ENCODE assay signal across 1 cellular context in the genomic region with DNA sequence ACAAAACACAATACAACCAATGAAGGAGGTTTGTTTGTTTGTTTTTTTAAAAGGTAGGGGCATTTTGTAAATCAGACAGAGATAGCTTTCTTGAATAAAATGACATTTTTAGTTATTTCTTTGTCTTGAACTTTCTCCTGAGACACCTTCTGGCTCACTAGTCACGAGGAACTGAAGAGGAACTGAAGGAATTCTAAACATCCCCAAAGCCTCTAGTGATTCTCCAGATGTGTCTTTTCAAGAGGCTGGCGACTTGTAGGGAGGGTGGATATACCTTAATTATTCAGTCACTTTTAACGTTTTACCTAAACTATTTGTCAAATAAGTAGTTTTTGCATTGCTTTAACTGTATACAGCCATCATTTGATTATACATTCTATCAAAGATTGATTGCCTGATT.
TF ChIP-seq lines count a peak whose summit lies in the region.

No MANE protein-coding gene starts in this region.

TF ChIP-seq in H1, 55 proteins besides CTCF, POLR2A, EP300 and RAD21:
- no peak for TF ChIP-seq SIN3A (conservative IDR thresholded peaks at IDR 0.05 in 1 of 2, IDR thresholded peaks at IDR 0.05 in 1 of 2; ENCODE audit: low read depth in 1 of 2, low read length in 2 of 2)
- TF ChIP-seq, protein P1, sequence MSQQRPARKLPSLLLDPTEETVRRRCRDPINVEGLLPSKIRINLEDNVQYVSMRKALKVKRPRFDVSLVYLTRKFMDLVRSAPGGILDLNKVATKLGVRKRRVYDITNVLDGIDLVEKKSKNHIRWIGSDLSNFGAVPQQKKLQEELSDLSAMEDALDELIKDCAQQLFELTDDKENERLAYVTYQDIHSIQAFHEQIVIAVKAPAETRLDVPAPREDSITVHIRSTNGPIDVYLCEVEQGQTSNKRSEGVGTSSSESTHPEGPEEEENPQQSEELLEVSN (IDR thresholded peaks at IDR 0.05) = no peak
- no peak for TF ChIP-seq TAF7 (optimal IDR thresholded peaks at IDR 0.05; ENCODE audit: borderline replicate concordance, low read depth, low read length)
- TF ChIP-seq BCL11A (IDR thresholded peaks at IDR 0.05; ENCODE audit: low read depth in 2 of 2, low read length in 2 of 2) = no peak
- TF ChIP-seq PHF8 (conservative IDR thresholded peaks at IDR 0.05; ENCODE audit: low read depth, low read length) = no peak
- no peak for TF ChIP-seq ZNF274 (IDR thresholded peaks at IDR 0.05; ENCODE audit: borderline replicate concordance, extremely low read depth, low read length)
- no peak for TF ChIP-seq BACH1 (IDR thresholded peaks at IDR 0.05; ENCODE audit: low read length)
- no peak for TF ChIP-seq TAF1 (IDR thresholded peaks at IDR 0.05; ENCODE audit: low read depth, low read length)
- no peak for TF ChIP-seq CREB1 (IDR thresholded peaks at IDR 0.05)
- TF ChIP-seq NANOG (IDR thresholded peaks at IDR 0.05; ENCODE audit: insufficient read depth, low read depth, low read length, poor library complexity, severe bottlenecking) = no peak
- no peak for TF ChIP-seq BRCA1 (IDR thresholded peaks at IDR 0.05; ENCODE audit: low read depth, low read length)
- no peak for TF ChIP-seq JUND (IDR thresholded peaks at IDR 0.05; ENCODE audit: low read length)
TF ChIP-seq in H1: peak in this region for 0.
